In the genomic region with DNA sequence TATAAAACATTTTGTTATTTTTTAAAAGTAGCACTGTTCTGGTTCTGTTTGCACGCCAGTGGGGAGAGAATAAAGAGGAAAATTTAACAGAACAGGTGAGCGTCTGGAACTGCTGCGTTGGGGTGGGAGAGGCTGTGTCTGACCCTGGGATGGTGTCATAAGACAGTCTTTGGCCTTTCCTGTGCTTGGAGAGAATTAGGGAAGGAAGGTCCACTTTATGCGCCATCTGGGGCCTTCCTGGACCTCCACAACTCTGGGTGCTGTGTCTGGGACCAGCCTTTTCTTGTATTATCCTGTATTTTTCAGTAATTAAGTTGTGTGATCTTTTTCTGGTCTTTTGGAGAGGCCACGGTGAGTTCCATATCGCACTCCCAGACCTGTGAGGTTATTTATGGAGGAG, we compare ENCODE assay signal across 1 cellular context.
TF ChIP-seq lines count a peak whose summit lies in the region.

No MANE protein-coding gene starts in this region.

TF ChIP-seq in GM12878, 131 proteins besides CTCF, POLR2A, EP300 and RAD21:
- no peak for TF ChIP-seq SIN3A (IDR thresholded peaks at IDR 0.05; ENCODE audit: low read depth, low read length)
- TF ChIP-seq PAX8 (IDR thresholded peaks at IDR 0.05): no peak
- TF ChIP-seq BMI1 (IDR thresholded peaks at IDR 0.05; ENCODE audit: borderline replicate concordance): no peak
- no peak for TF ChIP-seq BCL3 (IDR thresholded peaks at IDR 0.05; ENCODE audit: borderline replicate concordance, insufficient read depth, low read depth, low read length, poor library complexity, severe bottlenecking)
- TF ChIP-seq ZZZ3 (IDR thresholded peaks at IDR 0.05; ENCODE audit: control insufficient read depth, insufficient read length, low read depth): no peak
- no peak for TF ChIP-seq REST (IDR thresholded peaks at IDR 0.05; ENCODE audit: low read depth, low read length)
- TF ChIP-seq NBN (IDR thresholded peaks at IDR 0.05): no peak
- TF ChIP-seq, protein P1, sequence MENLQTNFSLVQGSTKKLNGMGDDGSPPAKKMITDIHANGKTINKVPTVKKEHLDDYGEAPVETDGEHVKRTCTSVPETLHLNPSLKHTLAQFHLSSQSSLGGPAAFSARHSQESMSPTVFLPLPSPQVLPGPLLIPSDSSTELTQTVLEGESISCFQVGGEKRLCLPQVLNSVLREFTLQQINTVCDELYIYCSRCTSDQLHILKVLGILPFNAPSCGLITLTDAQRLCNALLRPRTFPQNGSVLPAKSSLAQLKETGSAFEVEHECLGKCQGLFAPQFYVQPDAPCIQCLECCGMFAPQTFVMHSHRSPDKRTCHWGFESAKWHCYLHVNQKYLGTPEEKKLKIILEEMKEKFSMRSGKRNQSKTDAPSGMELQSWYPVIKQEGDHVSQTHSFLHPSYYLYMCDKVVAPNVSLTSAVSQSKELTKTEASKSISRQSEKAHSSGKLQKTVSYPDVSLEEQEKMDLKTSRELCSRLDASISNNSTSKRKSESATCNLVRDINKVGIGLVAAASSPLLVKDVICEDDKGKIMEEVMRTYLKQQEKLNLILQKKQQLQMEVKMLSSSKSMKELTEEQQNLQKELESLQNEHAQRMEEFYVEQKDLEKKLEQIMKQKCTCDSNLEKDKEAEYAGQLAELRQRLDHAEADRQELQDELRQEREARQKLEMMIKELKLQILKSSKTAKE (IDR thresholded peaks at IDR 0.05; ENCODE audit: low read depth, poor library complexity, severe bottlenecking): no peak
- TF ChIP-seq, protein P2, sequence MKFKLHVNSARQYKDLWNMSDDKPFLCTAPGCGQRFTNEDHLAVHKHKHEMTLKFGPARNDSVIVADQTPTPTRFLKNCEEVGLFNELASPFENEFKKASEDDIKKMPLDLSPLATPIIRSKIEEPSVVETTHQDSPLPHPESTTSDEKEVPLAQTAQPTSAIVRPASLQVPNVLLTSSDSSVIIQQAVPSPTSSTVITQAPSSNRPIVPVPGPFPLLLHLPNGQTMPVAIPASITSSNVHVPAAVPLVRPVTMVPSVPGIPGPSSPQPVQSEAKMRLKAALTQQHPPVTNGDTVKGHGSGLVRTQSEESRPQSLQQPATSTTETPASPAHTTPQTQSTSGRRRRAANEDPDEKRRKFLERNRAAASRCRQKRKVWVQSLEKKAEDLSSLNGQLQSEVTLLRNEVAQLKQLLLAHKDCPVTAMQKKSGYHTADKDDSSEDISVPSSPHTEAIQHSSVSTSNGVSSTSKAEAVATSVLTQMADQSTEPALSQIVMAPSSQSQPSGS (IDR thresholded peaks at IDR 0.05; ENCODE audit: low read length): no peak
- no peak for TF ChIP-seq BACH1 (IDR thresholded peaks at IDR 0.05; ENCODE audit: borderline replicate concordance)
